In the genomic region with DNA sequence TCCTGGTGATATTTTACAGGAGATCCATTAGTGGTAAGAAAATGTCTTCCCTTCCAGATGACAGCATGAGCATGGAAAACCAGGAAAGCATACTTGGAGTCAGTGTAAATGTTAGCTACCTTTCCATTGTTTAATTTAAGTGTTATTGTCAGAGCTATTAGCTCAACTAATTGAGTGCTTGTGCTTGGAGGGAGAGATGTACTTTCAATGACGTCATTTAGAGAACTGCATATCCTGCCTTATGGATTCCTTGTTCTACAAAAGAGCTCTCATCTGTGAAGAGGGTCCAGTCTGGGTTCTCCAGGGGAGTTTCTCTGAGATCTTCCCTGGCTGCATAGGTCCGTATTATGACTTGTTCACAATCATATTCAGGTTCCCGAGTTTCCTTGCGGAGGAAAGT, we compare ENCODE assay signal across 1 cellular context.
A peak's percentile ranks its signal among the peaks of the same experiment; 100 is the strongest.
TF ChIP-seq lines count a peak whose summit lies in the region.

No MANE protein-coding gene starts in this region.

TF ChIP-seq in K562, 482 proteins besides CTCF, POLR2A, EP300 and RAD21 (continued from another document):
- TF ChIP-seq, protein P1, sequence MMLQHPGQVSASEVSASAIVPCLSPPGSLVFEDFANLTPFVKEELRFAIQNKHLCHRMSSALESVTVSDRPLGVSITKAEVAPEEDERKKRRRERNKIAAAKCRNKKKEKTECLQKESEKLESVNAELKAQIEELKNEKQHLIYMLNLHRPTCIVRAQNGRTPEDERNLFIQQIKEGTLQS (IDR thresholded peaks at IDR 0.05): peak; percentile 59; the same call in 1 of the 2 replicates
- TF ChIP-seq, protein P1 (CRISPR knock-in tag; conservative IDR thresholded peaks at IDR 0.05): no peak
- TF ChIP-seq JUNB (CRISPR knock-in tag; conservative IDR thresholded peaks at IDR 0.05) (0 out of 2 replicates have a peak, but pooled peaks have one; percentile 25), KAT8 (IDR thresholded peaks at IDR 0.05; ENCODE audit: low read depth) (no peak), NR4A1 (CRISPR knock-in tag; IDR thresholded peaks at IDR 0.05) (no peak), NR4A1 (tag; IDR thresholded peaks at IDR 0.05) (no peak)
